8 cellular contexts compared by ENCODE assay signal in the genomic region with DNA sequence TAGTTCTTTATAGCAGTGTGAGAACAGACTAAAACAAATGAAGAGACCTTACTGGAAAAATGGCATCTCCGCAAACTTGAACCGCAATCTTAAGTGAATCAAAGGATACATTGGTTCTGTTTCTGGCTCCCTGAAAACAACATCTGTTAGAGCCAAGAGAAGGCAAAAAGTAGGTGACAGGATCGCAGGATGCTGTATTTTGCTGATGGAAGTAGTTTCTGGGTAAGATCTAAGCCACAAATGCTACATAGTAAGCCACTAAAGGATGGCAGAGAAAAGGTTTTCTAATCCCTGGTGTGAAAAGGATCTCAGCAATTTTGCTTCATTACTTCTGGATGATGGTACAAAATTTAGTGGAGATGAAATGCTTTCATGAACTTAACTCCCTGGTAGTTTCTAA.
"Had no signal": no experiment of that assay in that cellular context is flagged by ENCODE, and none has a peak within 500 bp of the region (broad histone marks: within the 10 kb centered on the region; RNA-seq: fewer than 3 reads in every experiment).

No MANE protein-coding gene starts in this region.

- H3K4me3 ChIP-seq: GM12878 had no signal

- ATAC-seq: GM12878 had no signal

- DNase-seq: GDM1, GF-D8 had no signal

- FAIRE-seq: G401.6, GM12878, GM12891, GM12892, GM18507, GM19239 had no signal
